8 cellular contexts compared by ENCODE assay signal in the genomic region with DNA sequence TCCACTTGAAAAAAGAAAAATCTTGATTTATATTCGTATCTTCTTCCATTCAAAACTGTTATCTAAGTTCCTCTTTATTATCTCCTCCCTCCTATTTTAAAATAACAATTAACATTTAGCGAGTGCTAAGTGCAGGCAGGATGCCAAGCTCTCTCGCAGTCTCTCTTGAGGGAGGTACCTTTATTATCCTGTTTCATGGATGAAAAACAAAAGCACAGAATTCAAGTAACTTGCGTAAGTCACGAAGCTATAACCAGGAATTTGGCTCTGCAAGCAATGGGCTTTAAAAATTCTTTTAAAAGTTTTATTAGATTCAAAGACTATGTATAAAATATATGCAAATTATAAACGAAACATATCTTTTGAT.
DNase-seq lines count a peak whose midpoint lies in the region; ATAC-seq and TF ChIP-seq lines count a peak whose summit lies in the region.

No MANE protein-coding gene starts in this region.

- H3K4me1 Mint-ChIP-seq in endothelial cell (ENCODE audit: unreplicated experiment), result peaks cover 15% of the 10 kb centered on the region
- peaks cover 8 to 17% (median 14%) of the 10 kb centered on the region in 7 donors for H3K4me1 Mint-ChIP-seq in naive thymus-derived CD4-positive, alpha-beta T cell

- RAD21 ChIA-PET in HCT116 (lab: Charles Lee; ENCODE audit: low non-redundant PET in 1 of 2, low total read pairs in 2 of 2, uncharacterized antibody in 2 of 2, unreplicated experiment in 2 of 2), result no interaction called here

- H3K36me3 ChIP-seq in HCT116 (ENCODE audit: control insufficient read depth in 1 of 2, insufficient read depth in 2 of 2, low read length in 2 of 2), result no peaks in the 10 kb centered on the region
- H3K36me3 ChIP-seq in PC-3 (ENCODE audit: low read depth, low read length), result no peaks in the 10 kb centered on the region
- H3K36me3 ChIP-seq in naive thymus-derived CD4-positive, alpha-beta T cell (ENCODE audit: control insufficient read depth in 2 of 3, insufficient read depth in 3 of 3, low read length in 3 of 3), result no peaks in the 10 kb centered on the region

- peak overlapping the region; percentile 95 for H3K4me2 ChIP-seq in HCT116 (ENCODE audit: low read length)
- peak overlapping the region; percentile 91 for H3K4me2 ChIP-seq in PC-3 (ENCODE audit: low read length)

- peaks cover 36 to 58% of the 10 kb centered on the region in 2 experiments for H3K4me1 ChIP-seq in HCT116 (ENCODE audit: control insufficient read depth in 1 of 2, insufficient read depth in 2 of 2, low read length in 2 of 2)
- H3K4me1 ChIP-seq in PC-3 (ENCODE audit: insufficient read depth, low read length), result peaks cover 34% of the 10 kb centered on the region
- no peaks in the 10 kb centered on the region for H3K4me1 ChIP-seq in naive thymus-derived CD4-positive, alpha-beta T cell (ENCODE audit: control insufficient read depth in 2 of 2, insufficient read depth in 2 of 2, low read length in 2 of 2)

- H3K27ac ChIP-seq in AG04450 (ENCODE audit: low read depth, low read length) (peak overlapping the region; percentile 99), HCT116 (ENCODE audit: low read depth, low read length) (peak overlapping the region; percentile 99), PC-3 (ENCODE audit: low read length) (peak overlapping the region; percentile 95)
- peak overlapping the region; percentile 81 for H3K27ac ChIP-seq in naive thymus-derived CD4-positive, alpha-beta T cell (ENCODE audit: low read depth, low read length)

- H3F3A ChIP-seq in PC-3 (ENCODE audit: low read length, unreplicated experiment), result peaks cover 13% of the 10 kb centered on the region

- H3K79me2 ChIP-seq in HCT116 (ENCODE audit: insufficient read depth, low read length), result peaks cover 12% of the 10 kb centered on the region; the same call in 1 of the 2 replicates
- H3K79me2 ChIP-seq in PC-3 (ENCODE audit: low read length), result peaks cover 18% of the 10 kb centered on the region

- TF ChIP-seq POLR2A in HCT116 (IDR thresholded peaks at IDR 0.05; ENCODE audit: borderline replicate concordance, extremely low read depth, insufficient read depth, insufficient read length), result no peak

- peaks cover 7% of the 10 kb centered on the region for H3K27me3 Mint-ChIP-seq in endothelial cell (ENCODE audit: unreplicated experiment)
- H3K27me3 Mint-ChIP-seq in naive thymus-derived CD4-positive, alpha-beta T cell, result peaks cover 14 to 23% (median 18%) of the 10 kb centered on the region in 5 donors

- H3K36me3 Mint-ChIP-seq in endothelial cell (ENCODE audit: low read depth, unreplicated experiment), result no peaks in the 10 kb centered on the region
- H3K36me3 Mint-ChIP-seq in naive thymus-derived CD4-positive, alpha-beta T cell, result no peaks in the 10 kb centered on the region

- H3K9ac ChIP-seq in HCT116 (ENCODE audit: low read length) (peak overlapping the region; percentile 75), PC-3 (ENCODE audit: low read length) (peak overlapping the region; percentile 78)

- H3K4me3 Mint-ChIP-seq in endothelial cell (ENCODE audit: unreplicated experiment), result peak overlapping the region; percentile 87
- H3K4me3 Mint-ChIP-seq in naive thymus-derived CD4-positive, alpha-beta T cell, result peak overlapping the region; percentile 32 to 86 (median 78)

- no peaks in the 10 kb centered on the region for H3K9me3 Mint-ChIP-seq in endothelial cell (ENCODE audit: unreplicated experiment)
- no peaks in the 10 kb centered on the region for H3K9me3 Mint-ChIP-seq in naive thymus-derived CD4-positive, alpha-beta T cell

- CTCF ChIA-PET in AG04450 (lab: Charles Lee) (interaction anchor here (1.3 to 2.1 kb wide), 2 partner anchors 57 to 1990 kb away, joined by 3 to 8 read pairs; no protein-coding TSS in a partner anchor), HCT116 (lab: Charles Lee) (interaction anchor here (0.6 to 1.4 kb wide), 3 partner anchors 84 to 681 kb away, joined by 3 to 6 read pairs (median 4); no protein-coding TSS in a partner anchor), PC-3 (lab: Charles Lee) (no interaction called here)
- CTCF ChIA-PET in naive thymus-derived CD4-positive, alpha-beta T cell (lab: Charles Lee), result no interaction called here

- H4K20me1 ChIP-seq in HCT116 (ENCODE audit: insufficient read depth) (no peaks in the 10 kb centered on the region), PC-3 (ENCODE audit: low read length) (no peaks in the 10 kb centered on the region)

- H3K27me3 ChIP-seq in AG04450 (ENCODE audit: control insufficient read depth, insufficient read depth, low read length) (no peaks in the 10 kb centered on the region), HCT116 (ENCODE audit: insufficient read depth, low read length) (no peaks in the 10 kb centered on the region), PC-3 (ENCODE audit: low read length) (no peaks in the 10 kb centered on the region)
- H3K27me3 ChIP-seq in naive thymus-derived CD4-positive, alpha-beta T cell (ENCODE audit: control insufficient read depth in 2 of 2, insufficient read depth in 2 of 2, low read length in 2 of 2), result peaks cover 0 to 4% of the 10 kb centered on the region in 2 donors

- TSS peak; percentile 87 for BruUV-seq in HCT116 (replicated peaks; lab: Mats Ljungman, UMichigan)
- BruUV-seq in PC-3 (replicated peaks; lab: Mats Ljungman, UMichigan), result TSS peak; percentile 56

- TF ChIP-seq RAD21 in HCT116 (IDR thresholded peaks at IDR 0.05; ENCODE audit: low read depth), result no peak

- ATAC-seq in HCT116, result no peak
- no peak for ATAC-seq in PC-3
- no peak for ATAC-seq in naive thymus-derived CD4-positive, alpha-beta T cell
- ATAC-seq in GM18868 (IDR thresholded peaks at IDR 0.05; ENCODE audit: unreplicated experiment), result no peak
- ATAC-seq in GM21825 (IDR thresholded peaks at IDR 0.05; ENCODE audit: unreplicated experiment), result no peak
- no peak for ATAC-seq in HG03439 (IDR thresholded peaks at IDR 0.05; ENCODE audit: unreplicated experiment)

- H3K27ac Mint-ChIP-seq in endothelial cell (ENCODE audit: unreplicated experiment), result peak overlapping the region; percentile 75
- H3K27ac Mint-ChIP-seq in naive thymus-derived CD4-positive, alpha-beta T cell, result peak overlapping the region in 3 of 9 donors; percentile 14 to 60 (median 57)

- H3K9me3 ChIP-seq in AG04450 (ENCODE audit: control insufficient read depth, insufficient read depth, low read length), result no peaks in the 10 kb centered on the region
- no peaks in the 10 kb centered on the region for H3K9me3 ChIP-seq in HCT116 (ENCODE audit: control insufficient read depth in 1 of 2, insufficient read depth in 1 of 2, low read depth in 1 of 2, low read length in 2 of 2)
- H3K9me3 ChIP-seq in PC-3 (ENCODE audit: low read length), result no peaks in the 10 kb centered on the region
- H3K9me3 ChIP-seq in naive thymus-derived CD4-positive, alpha-beta T cell (ENCODE audit: control insufficient read depth in 2 of 3, low read length in 3 of 3), result no peaks in the 10 kb centered on the region

- peak overlapping the region; percentile 72 for H3K4me3 ChIP-seq in AG04450 (ENCODE audit: low read depth, low read length)
- H3K4me3 ChIP-seq in HCT116 (replicated peaks in 1 of 2; ENCODE audit: low read depth in 1 of 2, low read length in 2 of 2), result peak overlapping the region; percentile 76 to 78
- peak overlapping the region; percentile 77 for H3K4me3 ChIP-seq in PC-3 (ENCODE audit: low read length)
- peak overlapping the region; percentile 41 for H3K4me3 ChIP-seq in naive thymus-derived CD4-positive, alpha-beta T cell (ENCODE audit: low read length)

- H2AFZ ChIP-seq in HCT116 (ENCODE audit: low read depth, low read length, poor library complexity, severe bottlenecking) (peak overlapping the region; percentile 75), PC-3 (ENCODE audit: low read length) (peak overlapping the region; percentile 10)

- H3K9me2 ChIP-seq in HCT116 (ENCODE audit: insufficient read depth) (no peaks in the 10 kb centered on the region), PC-3 (replicated peaks; ENCODE audit: low read length) (no peaks in the 10 kb centered on the region)

- TF ChIP-seq CTCF in AG04450 (IDR thresholded peaks at IDR 0.05; ENCODE audit: low read depth, low read length) (no peak), HCT116 (IDR thresholded peaks at IDR 0.05 in 2 of 3, conservative IDR thresholded peaks at IDR 0.05 in 1 of 3; ENCODE audit: borderline replicate concordance in 1 of 3, insufficient read depth in 1 of 3, low read depth in 2 of 3, low read length in 2 of 3) (no peak), PC-3 (conservative IDR thresholded peaks at IDR 0.05; ENCODE audit: low read depth, low read length) (no peak), endothelial cell (IDR thresholded peaks at IDR 0.05; ENCODE audit: unreplicated experiment) (no peak)

- intact Hi-C loops in HCT116 (cut with micrococcal nuclease) (no loop called here), PC-3 (cut with micrococcal nuclease) (loop anchor here (1.0 to 10.0 kb wide), 7 partner anchors 31 to 422 kb away; no protein-coding TSS in a partner anchor)
- intact Hi-C loops in naive thymus-derived CD4-positive, alpha-beta T cell (cut with micrococcal nuclease), result no loop called here

- POLR2A ChIA-PET in AG04450 (lab: Yijun Ruan, JAX), result interaction anchor here (0.7 to 2.0 kb wide), 11 partner anchors 8 to 1990 kb away, joined by 3 to 7 read pairs (median 3); no protein-coding TSS in a partner anchor
- POLR2A ChIA-PET in HCT116 (lab: Charles Lee), result interaction anchor here (0.6 kb wide), 1 partner anchor 79 kb away, joined by 3 read pairs; no protein-coding TSS in a partner anchor
- POLR2A ChIA-PET in PC-3 (lab: Charles Lee; ENCODE audit: unreplicated experiment), result interaction anchor here (0.7 kb wide), 3 partner anchors 91 to 1331 kb away, joined by 3 to 8 read pairs (median 4); no protein-coding TSS in a partner anchor
- POLR2A ChIA-PET in naive thymus-derived CD4-positive, alpha-beta T cell (lab: Charles Lee), result no interaction called here

- DNase-seq in AG04450 (ENCODE audit: low read depth, low spot score) (no peak), HCT116 (ENCODE audit: low read depth, low spot score) (no peak), PC-3 (peak; percentile 49), endothelial cell (ENCODE audit: low spot score) (peak; percentile 3)
- peak in 1 of 9 donors; percentile 6 for DNase-seq in naive thymus-derived CD4-positive, alpha-beta T cell

TF ChIP-seq in HCT116, 20 proteins besides CTCF, POLR2A, EP300 and RAD21 (continues in another document):
- no peak for TF ChIP-seq TCF7L2 (IDR thresholded peaks at IDR 0.05; ENCODE audit: borderline replicate concordance, extremely low read depth, insufficient read depth, insufficient read length)
- no peak for TF ChIP-seq YY1 (IDR thresholded peaks at IDR 0.05; ENCODE audit: extremely low read depth, insufficient replicate concordance, low read depth, low read length)
- TF ChIP-seq, protein P1, sequence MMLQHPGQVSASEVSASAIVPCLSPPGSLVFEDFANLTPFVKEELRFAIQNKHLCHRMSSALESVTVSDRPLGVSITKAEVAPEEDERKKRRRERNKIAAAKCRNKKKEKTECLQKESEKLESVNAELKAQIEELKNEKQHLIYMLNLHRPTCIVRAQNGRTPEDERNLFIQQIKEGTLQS (IDR thresholded peaks at IDR 0.05), result no peak
- TF ChIP-seq SRF (IDR thresholded peaks at IDR 0.05; ENCODE audit: low read depth), result no peak
- peak; percentile 39; the same call in 1 of the 2 replicates for TF ChIP-seq CEBPB (IDR thresholded peaks at IDR 0.05; ENCODE audit: low read depth)
- no peak for TF ChIP-seq EGR1 (IDR thresholded peaks at IDR 0.05; ENCODE audit: low read depth)

Comparison
In these comparisons a context has a peak if more than half of its experiments do, and no peak if none do; other contexts are left out.
1. DNase-seq: peak in PC-3 (single experiment) and endothelial cell (single experiment); none in AG04450 (single experiment) and HCT116 (single experiment).
2. CTCF ChIA-PET loops: an anchor here in AG04450 (1.3 to 2.1 kb wide) and HCT116 (0.6 to 1.4 kb wide); none called in PC-3 and naive thymus-derived CD4-positive, alpha-beta T cell.
3. Peak in every context shown above with its lines, with median percentiles within 50 percentile points of each other: H3K27ac ChIP-seq and H3K4me3 ChIP-seq.